8 cellular contexts compared by ENCODE assay signal in the genomic region with DNA sequence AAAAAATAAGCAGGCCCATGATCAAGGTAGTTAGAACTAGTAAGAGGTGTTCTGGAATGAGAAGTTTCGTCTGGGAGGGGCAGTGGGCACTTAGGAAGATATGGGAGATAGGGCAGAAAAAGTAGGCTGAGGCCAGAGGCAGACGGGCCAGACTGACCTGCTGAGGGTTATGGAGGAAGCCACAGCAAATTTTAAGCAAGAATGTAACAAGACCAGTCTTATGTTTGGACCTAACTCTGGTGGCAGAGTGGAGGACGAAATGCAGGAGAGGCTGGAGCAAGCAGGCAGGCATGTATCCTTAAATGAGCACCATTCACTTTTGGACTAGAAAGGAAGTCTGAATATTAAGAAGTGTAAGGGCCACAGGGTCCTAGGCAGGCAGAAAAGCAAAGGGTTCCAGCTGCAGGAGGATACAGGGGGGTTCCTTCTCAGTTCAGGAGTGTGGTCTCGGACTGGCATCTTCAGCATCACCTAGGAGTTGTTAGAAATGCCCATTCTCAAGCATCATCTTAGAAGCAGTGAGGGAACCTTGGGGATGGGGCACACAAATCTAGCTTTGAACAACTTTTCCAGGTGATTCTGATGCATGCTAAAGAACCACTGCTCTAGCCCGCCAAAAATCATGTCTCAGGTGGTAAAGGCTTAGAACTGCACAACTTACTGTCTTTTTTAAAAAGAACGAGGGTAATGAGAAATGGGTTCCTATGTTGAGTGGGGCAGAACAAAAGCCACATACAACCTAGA. TPM values are rescaled to one million over a fixed set of nuclear protein-coding genes. Genes with fewer than 3 reads are reported as not detected.
DNase-seq lines count a peak whose midpoint lies in the region; ATAC-seq, FAIRE-seq and TF ChIP-seq lines count a peak whose summit lies in the region.

No MANE protein-coding gene starts in this region.

- FAIRE-seq in urothelium cell line (lab: Jason Lieb, UNC): no peak

- H3K27me3 ChIP-seq in cardiac muscle cell (no peaks in the 10 kb centered on the region), breast epithelium (no peaks in the 10 kb centered on the region), mesenchymal stem cell (ENCODE audit: control insufficient read depth in 1 of 2, insufficient read depth in 1 of 2, low read length in 2 of 2) (no peaks in the 10 kb centered on the region)

- H3K4me2 ChIP-seq in mesenchymal stem cell (ENCODE audit: low read length, poor library complexity, severe bottlenecking): no peak overlapping the region

- H3K79me1 ChIP-seq in mesenchymal stem cell (replicated peaks; ENCODE audit: low read length, poor library complexity, severe bottlenecking): peaks cover 3% of the 10 kb centered on the region

- WGBS in mesenchymal stem cell: 75% methylated on average over 6 of the region's 6 CpGs

- H2BK15ac ChIP-seq in mesenchymal stem cell (ENCODE audit: low read depth, poor library complexity, severe bottlenecking): peak overlapping the region; percentile 29

- H3K9ac ChIP-seq in mesenchymal stem cell (ENCODE audit: low read length): peak overlapping the region; percentile 91

- peak overlapping the region; percentile 77 for H4K91ac ChIP-seq in mesenchymal stem cell (ENCODE audit: low read length)

- H2BK120ac ChIP-seq in mesenchymal stem cell (ENCODE audit: low read depth, low read length): peak overlapping the region; percentile 56

- H3K27ac ChIP-seq in cardiac muscle cell: peak overlapping the region; percentile 99
- peak overlapping the region; percentile 100 for H3K27ac ChIP-seq in breast epithelium
- H3K27ac ChIP-seq in mesenchymal stem cell (ENCODE audit: low read length, poor library complexity, severe bottlenecking): peak overlapping the region; percentile 94

- TF ChIP-seq CTCF in cardiac muscle cell (IDR thresholded peaks at IDR 0.05; ENCODE audit: low read depth, low read length) (no peak), breast epithelium (IDR thresholded peaks at IDR 0.05) (peak in 1 of 3 donors; percentile 18)

- H3K23ac ChIP-seq in mesenchymal stem cell (ENCODE audit: low read length in 2 of 2): no peak overlapping the region

- no peak overlapping the region for H2BK5ac ChIP-seq in mesenchymal stem cell (ENCODE audit: low read depth, low read length, poor library complexity, severe bottlenecking)

- peaks cover 19% of the 10 kb centered on the region for H3K4me1 ChIP-seq in cardiac muscle cell (ENCODE audit: low read depth)
- H3K4me1 ChIP-seq in breast epithelium: peaks cover 0 to 13% of the 10 kb centered on the region in 2 donors
- H3K4me1 ChIP-seq in mesenchymal stem cell (ENCODE audit: control insufficient read depth, insufficient read depth, low read depth, low read length): peaks cover 7% of the 10 kb centered on the region

- no peak for TF ChIP-seq POLR2A in breast epithelium (IDR thresholded peaks at IDR 0.05)

- H3K9me3 ChIP-seq in cardiac muscle cell (ENCODE audit: low read depth) (no peaks in the 10 kb centered on the region), breast epithelium (no peaks in the 10 kb centered on the region), mesenchymal stem cell (ENCODE audit: control insufficient read depth, low read length) (no peaks in the 10 kb centered on the region)

- peak overlapping the region; percentile 83 for H2AK5ac ChIP-seq in mesenchymal stem cell (ENCODE audit: low read length, severe bottlenecking)

- H3K4ac ChIP-seq in mesenchymal stem cell (ENCODE audit: low read depth in 1 of 2, low read length in 2 of 2): peak overlapping the region in 1 of 2 experiments; percentile 47

- peak overlapping the region; percentile 76 for H3K4me3 ChIP-seq in cardiac muscle cell
- peak overlapping the region; percentile 88 to 100 (median 95) for H3K4me3 ChIP-seq in breast epithelium
- H3K4me3 ChIP-seq in mesenchymal stem cell (ENCODE audit: insufficient read depth in 1 of 2, low read depth in 1 of 2, low read length in 2 of 2): peak overlapping the region in 1 of 2 experiments; percentile 68

- no peak overlapping the region for H2AFZ ChIP-seq in mesenchymal stem cell (ENCODE audit: low read depth, low read length)

- peak overlapping the region; percentile 47 for H4K8ac ChIP-seq in mesenchymal stem cell (ENCODE audit: low read length)

- ATAC-seq in left cardiac atrium: no peak
- no peak for ATAC-seq in GM18517 (IDR thresholded peaks at IDR 0.05; ENCODE audit: unreplicated experiment)
- no peak for ATAC-seq in HG03571 (IDR thresholded peaks at IDR 0.05; ENCODE audit: unreplicated experiment)

- H2BK12ac ChIP-seq in mesenchymal stem cell (ENCODE audit: low read length in 2 of 2): peak overlapping the region; percentile 60 to 79

- intact Hi-C loops in left cardiac atrium (cut with DNase I): no loop called here
- intact Hi-C loops in breast epithelium (cut with DNase I; ENCODE audit: low total_unique reads): no loop called here

- H3K14ac ChIP-seq in mesenchymal stem cell (ENCODE audit: low read length in 2 of 2): no peak overlapping the region

- H3K36me3 ChIP-seq in cardiac muscle cell (no peaks in the 10 kb centered on the region), breast epithelium (no peaks in the 10 kb centered on the region), mesenchymal stem cell (ENCODE audit: control insufficient read depth in 1 of 2, insufficient read depth in 2 of 2, low read depth in 1 of 2, low read length in 2 of 2) (no peaks in the 10 kb centered on the region)

- H3K18ac ChIP-seq in mesenchymal stem cell (ENCODE audit: low read depth in 1 of 2, low read length in 2 of 2): peak overlapping the region; percentile 11 to 34

- DNase-seq in cardiac muscle cell (ENCODE audit: low read depth in 1 of 2, low spot score in 1 of 2) (no peak), left cardiac atrium (no peak), breast epithelium (ENCODE audit: low spot score in 2 of 2) (no peak), mesenchymal stem cell (no peak), urothelium cell line (ENCODE audit: low spot score) (peak; percentile 4), GM19240 (ENCODE audit: insufficient read length, low spot score) (no peak)

RNA-seq across cellular contexts. Expression of a gene that starts 1.7 kb away (rescaled TPM):
- total RNA-seq in cardiac muscle cell: 231 and 335 TPM in 2 replicates
- 629 and 743 TPM in 2 replicates for polyA plus RNA-seq in cardiac muscle cell
- 100 to 1,000 TPM; 547 to 572 TPM for total RNA-seq in left cardiac atrium
- 100 to 1,000 TPM; 180 to 384 (median 272) TPM for total RNA-seq in breast epithelium
- 931 TPM for polyA plus RNA-seq in mesenchymal stem cell (2013, experiment 1 of 2)
- 914 TPM for polyA plus RNA-seq in mesenchymal stem cell (2013, experiment 2 of 2)

RNA-seq across cellular contexts. Expression of a gene that starts 37.0 kb away (rescaled TPM):
- total RNA-seq in cardiac muscle cell (3.2 and 7.1 TPM in 2 replicates), left cardiac atrium (under 1 TPM; 0.41 to 0.68 TPM), breast epithelium (1 to 10 TPM in 2 of 3 donors, under 1 TPM in 1; 0.80 to 2.8 (median 1.6) TPM)
- 4.9 and 5.3 TPM in 2 replicates for polyA plus RNA-seq in cardiac muscle cell
- polyA plus RNA-seq in mesenchymal stem cell (2013, experiment 1 of 2): 6.3 TPM
- 6.0 TPM for polyA plus RNA-seq in mesenchymal stem cell (2013, experiment 2 of 2)
